In the genomic region with DNA sequence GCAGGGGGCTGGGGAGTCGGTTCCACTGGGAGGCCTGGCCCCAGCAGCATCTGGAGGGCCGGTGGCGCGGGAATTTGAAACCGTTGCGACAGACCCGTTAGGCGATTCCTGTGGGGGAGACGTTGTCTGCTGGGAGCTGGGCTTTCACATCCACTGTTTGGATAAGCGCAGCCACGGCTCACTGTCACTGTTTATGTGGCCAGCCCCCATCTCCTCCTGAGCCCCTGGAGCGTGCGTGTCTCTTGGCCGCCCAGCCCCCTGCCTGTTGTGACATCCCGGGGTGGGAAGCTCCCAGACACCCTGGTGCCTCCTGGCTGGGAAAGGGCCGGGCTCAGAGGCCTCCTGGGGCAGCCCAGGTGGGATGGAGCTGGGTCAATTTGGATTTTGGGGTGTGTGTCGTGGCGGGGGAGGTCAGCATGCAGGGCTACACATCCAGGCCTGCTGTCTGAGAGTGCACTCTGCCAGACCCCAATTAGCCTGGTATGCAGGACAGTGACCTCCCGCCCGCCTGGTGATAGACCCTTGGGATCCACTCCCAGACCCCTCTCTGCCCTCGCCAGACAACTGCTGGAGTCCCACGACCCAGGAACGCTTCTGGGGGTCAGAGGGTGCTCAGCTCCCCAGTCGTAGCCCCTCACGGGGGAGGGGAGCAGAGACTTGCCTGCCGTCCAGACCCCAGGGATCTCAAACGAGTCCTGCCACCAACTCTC, we compare ENCODE assay signal across 14 cellular contexts.
DNase-seq lines count a peak whose midpoint lies in the region; ATAC-seq and TF ChIP-seq lines count a peak whose summit lies in the region.
"Had no signal": no experiment of that assay in that cellular context is flagged by ENCODE, and none has a peak within 500 bp of the region (broad histone marks: within the 10 kb centered on the region; RNA-seq: fewer than 3 reads in every experiment).

No MANE protein-coding gene starts in this region.

- ATAC-seq in gastroesophageal sphincter (peak; percentile 10), sciatic nerve (peak; percentile 13), GM21423 (IDR thresholded peaks at IDR 0.05; ENCODE audit: unreplicated experiment) (no peak), HG02798 (IDR thresholded peaks at IDR 0.05; ENCODE audit: poor library complexity, unreplicated experiment) (no peak)
- ATAC-seq: activated CD4-positive, CD25-positive, alpha-beta regulatory T cell treated with anti-CD3 and anti-CD28 coated beads, Interleukin-2, amount 50 U/mL, for 24 hours; effector memory CD8-positive, alpha-beta T cell; stimulated activated naive CD8-positive, alpha-beta T cell treated with anti-CD3 and anti-CD28 coated beads, Interleukin-15, Interleukin-2, amounts not matched to agents 100 U/mL and 50 U/mL, for 24 hours had no signal

- intact Hi-C loops in sciatic nerve (cut with DNase I), result no loop called here

- no peaks in the 10 kb centered on the region for H3K27me3 ChIP-seq in gastroesophageal sphincter

- TF ChIP-seq EP300 in gastroesophageal sphincter (IDR thresholded peaks at IDR 0.05), result no peak

- TF ChIP-seq CTCF in gastroesophageal sphincter (IDR thresholded peaks at IDR 0.05), result no peak

- no peak overlapping the region for H3K27ac ChIP-seq in gastroesophageal sphincter

- no peak overlapping the region for H3K4me3 ChIP-seq in gastroesophageal sphincter

- peak; percentile 90 for DNase-seq in H4 (ENCODE audit: low spot score)
- DNase-seq in NOMO-1 treated with dmso at 0.1 percent for 144 hours (lab: John Stamatoyannopoulos, UW; ENCODE audit: unreplicated experiment), result peak; percentile 14
- DNase-seq in sciatic nerve (ENCODE audit: low spot score), result no peak
- DNase-seq in activated gamma-delta T cell (lab: John Stamatoyannopoulos, UW), result no peak
- DNase-seq: effector memory CD8-positive, alpha-beta T cell; NCI-H1092 treated with DMSO at 0.1 percent for 48 hours; NCI-H69; SK-N-SH; stimulated activated CD4-positive, alpha-beta T cell treated with anti-CD3 and anti-CD28 coated beads, Interleukin-4, amount 100 ng/mL, for 24 hours; stimulated activated naive CD8-positive, alpha-beta T cell treated with anti-CD3 and anti-CD28 coated beads, Interleukin-15, Interleukin-2, amounts not matched to agents 100 U/mL and 50 U/mL, for 24 hours had no signal

- WGBS in gastroesophageal sphincter (ENCODE audit: low coverage in 1 of 2), 2 donors, result 100% methylated on average over 3 of the region's 27 CpGs; no CpG with 5 or more reads in 1 of the 2 donors

- no peaks in the 10 kb centered on the region for H3K9me3 ChIP-seq in gastroesophageal sphincter
- H3K9me3 ChIP-seq: SK-N-SH had no signal

- no peak for TF ChIP-seq POLR2A in gastroesophageal sphincter (IDR thresholded peaks at IDR 0.05)

- no peaks in the 10 kb centered on the region for H3K36me3 ChIP-seq in gastroesophageal sphincter

- H3K4me1 ChIP-seq in gastroesophageal sphincter, result peaks cover 0 to 18% (median 12%) of the 10 kb centered on the region in 3 donors

Comparison
In these comparisons a context has a peak if more than half of its experiments do, and no peak if none do; other contexts are left out.
1. DNase-seq: peak in H4 (single experiment) and NOMO-1 treated with dmso at 0.1 percent for 144 hours (single experiment); none in sciatic nerve (single experiment) and activated gamma-delta T cell (single experiment).
2. ATAC-seq: peak in gastroesophageal sphincter (single experiment) and sciatic nerve (single experiment); none in GM21423 (single experiment) and HG02798 (single experiment).